ENCODE assay signal across 10 cellular contexts in genomic region chr7:20539201-20539600, GRCh38.
A peak's percentile ranks its signal among the peaks of the same experiment; 100 is the strongest.
DNase-seq lines count a peak whose midpoint lies in the region; ATAC-seq and TF ChIP-seq lines count a peak whose summit lies in the region.
"Had no signal": no experiment of that assay in that cellular context is flagged by ENCODE, and none has a peak within 500 bp of the region (broad histone marks: within the 10 kb centered on the region; RNA-seq: fewer than 3 reads in every experiment).

No MANE protein-coding gene starts in this region.

- no peak overlapping the region for H3K9ac ChIP-seq in Loucy (ENCODE audit: low read depth, low read length, poor library complexity, severe bottlenecking)
- H3K9ac ChIP-seq: BLaER1 had no signal

- H3K27me3 Mint-ChIP-seq in naive thymus-derived CD4-positive, alpha-beta T cell, result no peaks in the 10 kb centered on the region

- POLR2A ChIA-PET in naive thymus-derived CD4-positive, alpha-beta T cell (lab: Charles Lee), result no interaction called here

- H3K27me3 ChIP-seq in Loucy (ENCODE audit: insufficient read depth, low read length, poor library complexity, severe bottlenecking) (no peaks in the 10 kb centered on the region), osteoblast (ENCODE audit: insufficient read depth, low read length) (no peaks in the 10 kb centered on the region)
- H3K27me3 ChIP-seq in naive thymus-derived CD4-positive, alpha-beta T cell (ENCODE audit: control insufficient read depth in 2 of 2, insufficient read depth in 2 of 2, low read length in 2 of 2), result no peaks in the 10 kb centered on the region
- H3K27me3 ChIP-seq: BLaER1, cardiac muscle cell had no signal

- H3K9me3 ChIP-seq in Loucy (ENCODE audit: insufficient read depth, low read depth, low read length) (no peaks in the 10 kb centered on the region), osteoblast (ENCODE audit: low read depth, low read length) (no peaks in the 10 kb centered on the region)
- H3K9me3 ChIP-seq in naive thymus-derived CD4-positive, alpha-beta T cell (ENCODE audit: control insufficient read depth in 2 of 3, low read length in 3 of 3), result no peaks in the 10 kb centered on the region
- H3K9me3 ChIP-seq: BLaER1 had no signal

- ATAC-seq in GM18861 (IDR thresholded peaks at IDR 0.05; ENCODE audit: unreplicated experiment), result no peak
- ATAC-seq in naive thymus-derived CD4-positive, alpha-beta T cell, result no peak

- H3K27ac ChIP-seq in osteoblast (ENCODE audit: low read depth, low read length), result no peak overlapping the region
- no peak overlapping the region for H3K27ac ChIP-seq in naive thymus-derived CD4-positive, alpha-beta T cell (ENCODE audit: low read depth, low read length)
- H3K27ac ChIP-seq: BLaER1, cardiac muscle cell had no signal

- peaks cover 0 to 13% (median 2%) of the 10 kb centered on the region in 11 donors for H3K9me3 Mint-ChIP-seq in naive thymus-derived CD4-positive, alpha-beta T cell

- H3K4me1 Mint-ChIP-seq in naive thymus-derived CD4-positive, alpha-beta T cell, result peaks cover 0 to 3% (median 0%) of the 10 kb centered on the region in 7 donors

- H3K36me3 Mint-ChIP-seq in naive thymus-derived CD4-positive, alpha-beta T cell, result no peaks in the 10 kb centered on the region

- H2AFZ ChIP-seq in Loucy (ENCODE audit: low read length) (no peak overlapping the region), osteoblast (ENCODE audit: low read length) (no peak overlapping the region)

- CTCF ChIA-PET in naive thymus-derived CD4-positive, alpha-beta T cell (lab: Charles Lee), result no interaction called here

- H3K4me3 ChIP-seq in Loucy (ENCODE audit: low read length, poor library complexity, severe bottlenecking) (no peak overlapping the region), osteoblast (ENCODE audit: insufficient read depth, low read length) (no peak overlapping the region)
- H3K4me3 ChIP-seq in naive thymus-derived CD4-positive, alpha-beta T cell (ENCODE audit: low read length), result no peak overlapping the region
- H3K4me3 ChIP-seq: BLaER1, cardiac muscle cell had no signal

- H3K4me2 ChIP-seq in Loucy (ENCODE audit: low read depth, low read length, poor library complexity, severe bottlenecking), result no peak overlapping the region
- H3K4me2 ChIP-seq in osteoblast (ENCODE audit: insufficient read depth, low read length), result no peak overlapping the region
- H3K4me2 ChIP-seq: BLaER1 had no signal

- H3K79me2 ChIP-seq in Loucy (ENCODE audit: insufficient read depth, low read length) (no peaks in the 10 kb centered on the region), osteoblast (ENCODE audit: insufficient read depth, low read length) (no peaks in the 10 kb centered on the region)

- no peak overlapping the region for H3K4me3 Mint-ChIP-seq in naive thymus-derived CD4-positive, alpha-beta T cell

- H3K9me2 ChIP-seq in Loucy (replicated peaks; ENCODE audit: low read depth, low read length), result no peaks in the 10 kb centered on the region

- intact Hi-C loops in naive thymus-derived CD4-positive, alpha-beta T cell (cut with micrococcal nuclease), result no loop called here

- H4K20me1 ChIP-seq in Loucy (ENCODE audit: insufficient read depth, low read length, poor library complexity, severe bottlenecking) (no peaks in the 10 kb centered on the region), osteoblast (ENCODE audit: insufficient read depth, low read length) (no peaks in the 10 kb centered on the region)
- H4K20me1 ChIP-seq: BLaER1 had no signal

- H3K27ac Mint-ChIP-seq in naive thymus-derived CD4-positive, alpha-beta T cell, result no peak overlapping the region

- peak; percentile 54 for TF ChIP-seq CTCF in Loucy (conservative IDR thresholded peaks at IDR 0.05; ENCODE audit: low read length)
- peak; percentile 21 for TF ChIP-seq CTCF in osteoblast (IDR thresholded peaks at IDR 0.05; ENCODE audit: extremely low read depth, low read depth, low read length)

- H3K36me3 ChIP-seq in Loucy (ENCODE audit: insufficient read depth, low read length) (no peaks in the 10 kb centered on the region), osteoblast (ENCODE audit: insufficient read depth, low read length) (no peaks in the 10 kb centered on the region)
- no peaks in the 10 kb centered on the region for H3K36me3 ChIP-seq in naive thymus-derived CD4-positive, alpha-beta T cell (ENCODE audit: control insufficient read depth in 2 of 3, insufficient read depth in 3 of 3, low read length in 3 of 3)
- H3K36me3 ChIP-seq: BLaER1, cardiac muscle cell had no signal

- peak; percentile 33 for DNase-seq in SHP77 (lab: John Stamatoyannopoulos, UW)
- DNase-seq in SHP77 treated with DMSO at 0.1 percent for 48 hours (lab: John Stamatoyannopoulos, UW), result no peak
- DNase-seq in amniotic epithelial cell (ENCODE audit: low read depth), result peak; percentile 20
- DNase-seq in osteoblast (ENCODE audit: insufficient read length, low spot score, missing footprints), result peak; percentile 11
- DNase-seq in NCI-H510A treated with DMSO at 0.1 percent for 48 hours (lab: John Stamatoyannopoulos, UW), result no peak
- no peak for DNase-seq in naive thymus-derived CD4-positive, alpha-beta T cell

- no peaks in the 10 kb centered on the region for H3F3A ChIP-seq in Loucy (ENCODE audit: low read depth)

- H3K4me1 ChIP-seq in Loucy (ENCODE audit: insufficient read depth, low read length, poor library complexity, severe bottlenecking), result peaks cover 7% of the 10 kb centered on the region
- H3K4me1 ChIP-seq in osteoblast (ENCODE audit: insufficient read depth, low read length), result no peaks in the 10 kb centered on the region
- no peaks in the 10 kb centered on the region for H3K4me1 ChIP-seq in naive thymus-derived CD4-positive, alpha-beta T cell (ENCODE audit: control insufficient read depth in 2 of 2, insufficient read depth in 2 of 2, low read length in 2 of 2)
- H3K4me1 ChIP-seq: BLaER1 had no signal

Comparison
In these comparisons a context has a peak if more than half of its experiments do, and no peak if none do; other contexts are left out.
1. DNase-seq: peak in SHP77 (2 of 2), amniotic epithelial cell (single experiment) and osteoblast (single experiment); none in SHP77 treated with DMSO at 0.1 percent for 48 hours (single experiment), NCI-H510A treated with DMSO at 0.1 percent for 48 hours (single experiment) and naive thymus-derived CD4-positive, alpha-beta T cell (0 of 9).